ENCODE assay signal across 1 cellular context in genomic region chr1:27332536-27333281, GRCh38.
TF ChIP-seq lines count a peak whose summit lies in the region.

No MANE protein-coding gene starts in this region.

TF ChIP-seq in liver, 16 proteins besides CTCF, POLR2A, EP300 and RAD21 (continued from another document):
- TF ChIP-seq REST (IDR thresholded peaks at IDR 0.05) = no peak
- no peak for TF ChIP-seq HNF4A (conservative IDR thresholded peaks at IDR 0.05)
- TF ChIP-seq FOXA1 (IDR thresholded peaks at IDR 0.05) = no peak
- TF ChIP-seq YY1 (IDR thresholded peaks at IDR 0.05) = no peak
